9 cellular contexts compared by ENCODE assay signal in the genomic region with DNA sequence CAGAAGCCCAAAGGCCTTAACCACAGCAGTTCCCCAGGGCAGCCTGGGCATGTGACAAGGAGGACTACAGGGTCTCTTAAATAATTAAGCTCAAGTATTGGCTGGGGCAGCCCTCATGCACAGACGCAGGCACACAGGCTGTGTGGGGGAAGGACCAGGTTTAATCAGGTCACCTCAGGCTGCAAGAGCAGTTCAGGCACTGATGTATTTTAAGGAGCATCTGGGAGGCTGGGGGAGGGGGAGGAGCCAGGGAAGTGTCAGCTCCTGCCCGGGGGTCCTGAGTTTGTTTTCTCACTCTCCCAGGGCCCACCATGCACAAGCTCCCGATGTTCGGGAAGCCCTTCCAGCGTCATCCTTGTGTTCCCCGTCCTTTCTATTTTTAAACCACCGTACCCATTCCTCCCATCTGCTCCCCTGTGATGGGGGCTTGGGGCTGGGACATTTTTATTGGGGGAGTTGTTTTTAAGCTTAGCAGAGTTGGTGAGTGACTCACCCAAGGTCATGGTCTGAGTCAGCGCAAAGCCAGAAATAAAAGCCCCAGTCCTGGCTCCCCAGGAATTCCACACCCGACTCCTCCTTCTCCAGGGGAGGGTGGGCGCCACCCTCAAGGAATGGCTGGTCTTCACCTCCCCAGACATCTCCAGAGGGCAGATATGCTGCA. TPM values are rescaled to one million over a fixed set of nuclear protein-coding genes. Genes with fewer than 3 reads are reported as not detected.
DNase-seq lines count a peak whose midpoint lies in the region; ATAC-seq and TF ChIP-seq lines count a peak whose summit lies in the region.
"Had no signal": no experiment of that assay in that cellular context is flagged by ENCODE, and none has a peak within 500 bp of the region (broad histone marks: within the 10 kb centered on the region; RNA-seq: fewer than 3 reads in every experiment).

No MANE protein-coding gene starts in this region.

- peak; percentile 62 for DNase-seq in AG08396 (ENCODE audit: low spot score)
- DNase-seq in RWPE1 (ENCODE audit: low spot score) = peak; percentile 48
- no peak for DNase-seq in right atrium auricular region (ENCODE audit: low spot score)
- DNase-seq: CD8-positive, alpha-beta memory T cell had no signal

- H3K27ac ChIP-seq in RWPE1 (peak overlapping the region; percentile 10), right atrium auricular region (peak overlapping the region; percentile 92 to 95)

- CTCF ChIA-PET in RWPE1 (lab: Yijun Ruan, JAX) = no interaction called here

- no peak for ATAC-seq in HG02642 (IDR thresholded peaks at IDR 0.05; ENCODE audit: poor library complexity, unreplicated experiment)
- no peak for ATAC-seq in GM19035 (IDR thresholded peaks at IDR 0.05; ENCODE audit: unreplicated experiment)
- ATAC-seq in GM19455 (IDR thresholded peaks at IDR 0.05; ENCODE audit: unreplicated experiment) = no peak
- ATAC-seq: activated naive CD4-positive, alpha-beta T cell treated with anti-CD3 and anti-CD28 coated beads, Interleukin-2, amount 50 U/mL, for 72 hours; mucosa of descending colon had no signal

- H3K36me3 ChIP-seq in right atrium auricular region = peaks cover 7% of the 10 kb centered on the region

- H3K27me3 ChIP-seq in right atrium auricular region = no peaks in the 10 kb centered on the region

- peak overlapping the region; percentile 54 to 61 for H3K4me3 ChIP-seq in right atrium auricular region
- H3K4me3 ChIP-seq: mucosa of descending colon had no signal

- no peak for TF ChIP-seq CTCF in RWPE1 (conservative IDR thresholded peaks at IDR 0.05; ENCODE audit: low read depth)
- TF ChIP-seq CTCF in right atrium auricular region (IDR thresholded peaks at IDR 0.05) = no peak

- no peaks in the 10 kb centered on the region for H3K9me3 ChIP-seq in right atrium auricular region
- H3K9me3 ChIP-seq: mucosa of descending colon had no signal

- H3K4me1 ChIP-seq in right atrium auricular region = peaks cover 0 to 55% of the 10 kb centered on the region in 2 donors

- POLR2A ChIA-PET in RWPE1 (lab: Yijun Ruan, JAX; ENCODE audit: low non-redundant PET) = no interaction called here

RNA-seq across cellular contexts. Expression of gene CSDC2, which starts 2.4 kb away (rescaled TPM):
- 100 to 1,000 TPM; 257 to 324 TPM for total RNA-seq in right atrium auricular region
- total RNA-seq: activated naive CD4-positive, alpha-beta T cell treated with anti-CD3 and anti-CD28 coated beads, Interleukin-2, amount 50 U/mL, for 72 hours; CD8-positive, alpha-beta memory T cell had no signal

RNA-seq across cellular contexts. Expression of gene POLR3H, which starts 18.9 kb away (rescaled TPM):
- total RNA-seq in right atrium auricular region = 10 to 100 TPM; 11.4 to 12.0 TPM

RNA-seq across cellular contexts. Expression of gene PMM1, which starts 26.5 kb away (rescaled TPM):
- 10 to 100 TPM; 17.3 TPM for total RNA-seq in right atrium auricular region

RNA-seq across cellular contexts. Expression of gene DESI1, which starts 57.7 kb away (rescaled TPM):
- 10 to 100 TPM; 62.3 to 65.8 TPM for total RNA-seq in right atrium auricular region

RNA-seq across cellular contexts. Expression of gene XRCC6, which starts 57.9 kb away (rescaled TPM):
- 100 to 1,000 TPM; 161 to 174 TPM for total RNA-seq in right atrium auricular region
